ENCODE assay signal across 1 cellular context in genomic region chr6:43247115-43247999, GRCh38.
TF ChIP-seq lines count a peak whose summit lies in the region.

No MANE protein-coding gene starts in this region.

TF ChIP-seq in GM12878, 131 proteins besides CTCF, POLR2A, EP300 and RAD21 (continued from another document):
- 0 out of 4 replicates have a peak, but pooled peaks of 1 of the 2 experiments have one; percentile 45 for TF ChIP-seq SRF (IDR thresholded peaks at IDR 0.05; ENCODE audit: low read depth in 2 of 2, low read length in 2 of 2)
- no peak for TF ChIP-seq FOXM1 (IDR thresholded peaks at IDR 0.05; ENCODE audit: low read depth, low read length)
- TF ChIP-seq ZNF592 (IDR thresholded peaks at IDR 0.05), result no peak
- TF ChIP-seq SIX5 (IDR thresholded peaks at IDR 0.05; ENCODE audit: low read depth, low read length, severe bottlenecking), result peak; percentile 98
- TF ChIP-seq NR2F1 (conservative IDR thresholded peaks at IDR 0.05), result peak; percentile 99
- TF ChIP-seq YY1 (IDR thresholded peaks at IDR 0.05; ENCODE audit: low read depth, low read length), result peak; percentile 81
- TF ChIP-seq ZSCAN29 (IDR thresholded peaks at IDR 0.05), result no peak
- TF ChIP-seq PAX5 (IDR thresholded peaks at IDR 0.05; ENCODE audit: borderline replicate concordance, low read depth, low read length), result no peak
- TF ChIP-seq ESRRA (IDR thresholded peaks at IDR 0.05; ENCODE audit: low read length), result 0 out of 2 replicates have a peak, but pooled peaks have one; percentile 27
- peak; percentile 36 for TF ChIP-seq E4F1 (IDR thresholded peaks at IDR 0.05; ENCODE audit: borderline replicate concordance, partially characterized antibody)
- peak; percentile 79; the same call in 1 of the 2 replicates for TF ChIP-seq GATAD2B (conservative IDR thresholded peaks at IDR 0.05; ENCODE audit: low read depth)
- TF ChIP-seq IRF4 (IDR thresholded peaks at IDR 0.05; ENCODE audit: low read depth, low read length), result 0 out of 2 replicates have a peak, but pooled peaks have one; percentile 4
- no peak for TF ChIP-seq NRF1 (conservative IDR thresholded peaks at IDR 0.05; ENCODE audit: low read depth, low read length)
- peak; percentile 55; the same call in 1 of the 2 replicates for TF ChIP-seq TCF12 (IDR thresholded peaks at IDR 0.05; ENCODE audit: low read depth, low read length)
- no peak for TF ChIP-seq ZNF24 (IDR thresholded peaks at IDR 0.05)
- TF ChIP-seq NKRF (conservative IDR thresholded peaks at IDR 0.05), result peak; percentile 43; the same call in 1 of the 2 replicates
- peak; percentile 97 for TF ChIP-seq TARDBP (IDR thresholded peaks at IDR 0.05; ENCODE audit: borderline replicate concordance)
- TF ChIP-seq LARP7 (IDR thresholded peaks at IDR 0.05), result peak; percentile 49; the same call in 1 of the 2 replicates
- no peak for TF ChIP-seq CHD1 (IDR thresholded peaks at IDR 0.05; ENCODE audit: low read depth, low read length)
- TF ChIP-seq NBN (IDR thresholded peaks at IDR 0.05), result peak; percentile 83
- TF ChIP-seq WRNIP1 (IDR thresholded peaks at IDR 0.05; ENCODE audit: borderline replicate concordance, low read depth, low read length), result no peak
- TF ChIP-seq MAX (IDR thresholded peaks at IDR 0.05; ENCODE audit: low read depth, low read length), result peak; percentile 2; the same call in 1 of the 2 replicates
